In the genomic region with DNA sequence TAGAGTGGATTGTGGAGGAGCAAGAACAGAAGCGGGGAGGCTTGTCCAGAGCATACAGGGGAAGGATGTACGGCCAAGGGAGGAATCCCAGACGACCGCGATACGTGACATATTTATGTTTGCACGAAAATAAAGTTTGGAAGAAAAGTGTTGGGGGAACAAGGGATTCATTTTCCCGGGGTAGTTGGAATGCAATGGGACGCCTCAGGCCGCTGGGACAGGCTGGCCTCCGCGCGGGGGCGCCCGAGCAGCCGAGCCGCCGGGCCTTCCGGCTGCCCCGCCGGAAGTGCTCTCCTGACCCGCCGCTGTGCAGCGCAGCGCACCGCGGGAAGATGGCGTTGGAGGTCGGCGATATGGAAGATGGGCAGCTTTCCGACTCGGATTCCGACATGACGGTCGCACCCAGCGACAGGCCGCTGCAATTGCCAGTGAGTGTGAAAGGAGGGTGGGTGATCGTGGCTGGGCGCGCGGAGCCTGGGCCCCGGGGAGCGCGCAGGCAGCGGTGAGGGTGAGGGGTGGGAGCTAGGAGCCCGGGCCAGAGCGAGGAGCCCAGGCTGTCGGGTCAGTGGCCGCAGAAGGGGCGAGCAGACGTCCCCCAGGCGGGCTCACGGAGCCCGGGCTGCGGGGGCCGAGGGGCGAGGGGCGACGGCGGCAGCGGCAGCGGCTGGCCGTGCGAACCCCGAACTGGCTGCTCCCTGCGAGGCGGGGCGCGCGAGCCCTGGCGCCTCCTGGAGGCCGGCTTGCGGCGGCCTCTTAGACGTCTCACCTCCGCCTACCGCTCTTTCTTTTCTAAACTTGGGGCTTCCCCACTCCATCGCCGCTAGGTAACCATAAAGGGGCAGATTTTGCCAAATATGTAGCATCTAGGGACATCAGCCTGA, we compare ENCODE assay signal across 8 cellular contexts. TPM values are rescaled to one million over a fixed set of nuclear protein-coding genes. Genes with fewer than 3 reads are reported as not detected.
DNase-seq lines count a peak whose midpoint lies in the region; ATAC-seq, FAIRE-seq and TF ChIP-seq lines count a peak whose summit lies in the region.

A gene with protein sequence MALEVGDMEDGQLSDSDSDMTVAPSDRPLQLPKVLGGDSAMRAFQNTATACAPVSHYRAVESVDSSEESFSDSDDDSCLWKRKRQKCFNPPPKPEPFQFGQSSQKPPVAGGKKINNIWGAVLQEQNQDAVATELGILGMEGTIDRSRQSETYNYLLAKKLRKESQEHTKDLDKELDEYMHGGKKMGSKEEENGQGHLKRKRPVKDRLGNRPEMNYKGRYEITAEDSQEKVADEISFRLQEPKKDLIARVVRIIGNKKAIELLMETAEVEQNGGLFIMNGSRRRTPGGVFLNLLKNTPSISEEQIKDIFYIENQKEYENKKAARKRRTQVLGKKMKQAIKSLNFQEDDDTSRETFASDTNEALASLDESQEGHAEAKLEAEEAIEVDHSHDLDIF (plus strand): TSS at position 317 of the 881 bp plus-strand sequence. CDS start 16 bp downstream, at position 333.

- H3K36me3 ChIP-seq in MM.1S (replicated peaks; ENCODE audit: insufficient read depth, low read length), result peaks cover 4% of the 10 kb centered on the region; the same call in 1 of the 2 replicates
- H3K36me3 ChIP-seq in psoas muscle (ENCODE audit: insufficient read depth in 1 of 2, low read depth in 1 of 2), result peaks cover 0 to 28% of the 10 kb centered on the region in 2 donors

- FAIRE-seq in urothelium cell line (lab: Jason Lieb, UNC), result peak; percentile 70

- H3K27me3 ChIP-seq in MM.1S (replicated peaks; ENCODE audit: insufficient read depth, low read length) (no peaks in the 10 kb centered on the region), psoas muscle (ENCODE audit: insufficient read depth in 3 of 3, low read length in 2 of 3) (no peaks in the 10 kb centered on the region)

- peak within 1 kb of the TSS; percentile 94 for H3K9ac ChIP-seq in MM.1S (ENCODE audit: low read length)

- peak within 1 kb of the TSS; percentile 97 for H2AFZ ChIP-seq in MM.1S (ENCODE audit: low read length)

- TF ChIP-seq CTCF in MM.1S (IDR thresholded peaks at IDR 0.05; ENCODE audit: low read length) (peak; percentile 80), psoas muscle (IDR thresholded peaks at IDR 0.05) (peak; percentile 64)

- H3K27ac ChIP-seq in MM.1S (ENCODE audit: low read length) (peak within 1 kb of the TSS; percentile 70; the same call in 1 of the 2 replicates), adipose tissue (ENCODE audit: low read depth, low read length) (peak within 1 kb of the TSS; percentile 44), psoas muscle (peak within 1 kb of the TSS; percentile 87)

- H3K4me2 ChIP-seq in MM.1S (ENCODE audit: low read depth, low read length), result peak within 1 kb of the TSS; percentile 91

- peak; percentile 87 for DNase-seq in HCEC 1CT
- peak; percentile 85 for DNase-seq in MM.1S
- DNase-seq in T follicular helper cell (ENCODE audit: low read depth), result peak; percentile 44
- DNase-seq in left cardiac atrium, result peak; percentile 84
- peak; percentile 81 to 87 for DNase-seq in psoas muscle
- DNase-seq in urothelium cell line (ENCODE audit: low spot score), result peak; percentile 92

- H3K9me2 ChIP-seq in MM.1S (replicated peaks; ENCODE audit: insufficient read depth, low read length), result no peaks in the 10 kb centered on the region

- 2 to 3% (median 2%) methylated on average over 71 to 79 of the region's 79 CpGs for WGBS in adipose tissue, 3 donors
- 2 to 3% (median 2%) methylated on average over 59 to 79 of the region's 79 CpGs for WGBS in psoas muscle, 3 donors

- H3K9me3 ChIP-seq in MM.1S (replicated peaks; ENCODE audit: insufficient read depth, low read length) (no peaks in the 10 kb centered on the region), psoas muscle (no peaks in the 10 kb centered on the region)

- H3K4me1 ChIP-seq in MM.1S (ENCODE audit: low read length) (peaks cover 21% of the 10 kb centered on the region), psoas muscle (peaks cover 27% of the 10 kb centered on the region)

- H3K79me2 ChIP-seq in MM.1S (ENCODE audit: low read length), result peaks cover 51% of the 10 kb centered on the region

- peaks cover 6% of the 10 kb centered on the region; the same call in 1 of the 2 replicates for H3F3A ChIP-seq in MM.1S (ENCODE audit: insufficient read depth, low read length)

- H3K4me3 ChIP-seq in MM.1S (ENCODE audit: low read length), result peak within 1 kb of the TSS; percentile 94
- peak within 1 kb of the TSS; percentile 98 for H3K4me3 ChIP-seq in psoas muscle

- TF ChIP-seq POLR2A in GM10847 (IDR thresholded peaks at IDR 0.05; ENCODE audit: extremely low read depth, insufficient read length), result peak; percentile 85

- no peaks in the 10 kb centered on the region for H4K20me1 ChIP-seq in MM.1S (ENCODE audit: insufficient read depth, low read length)

- intact Hi-C loops in left cardiac atrium (cut with DNase I) (no loop called here), psoas muscle (cut with DNase I) (loop anchor here in 1 of 2 donors (1.0 kb wide), 1 partner anchor 262 kb away; no protein-coding TSS in a partner anchor)

- ATAC-seq in left cardiac atrium (peak; percentile 98 to 99), psoas muscle (peak; percentile 97 to 100 (median 100))

RNA-seq across cellular contexts. Expression of the gene that starts here (rescaled TPM):
- polyA plus RNA-seq in adipose tissue (10 to 100 TPM; 10.4 to 25.8 (median 18.1) TPM), psoas muscle (10 to 100 TPM; 25.6 to 53.0 (median 32.2) TPM)
- total RNA-seq in left cardiac atrium (10 to 100 TPM; 30.3 to 34.8 TPM), psoas muscle (10 to 100 TPM; 29.0 to 42.6 (median 32.0) TPM)

Comparison
In these comparisons a context has a peak if more than half of its experiments do, and no peak if none do; other contexts are left out.
1. Peak in every context shown above with its lines: DNase-seq, ATAC-seq, H3K4me3 ChIP-seq and H3K27ac ChIP-seq.